9 cellular contexts compared by ENCODE assay signal in the genomic region with DNA sequence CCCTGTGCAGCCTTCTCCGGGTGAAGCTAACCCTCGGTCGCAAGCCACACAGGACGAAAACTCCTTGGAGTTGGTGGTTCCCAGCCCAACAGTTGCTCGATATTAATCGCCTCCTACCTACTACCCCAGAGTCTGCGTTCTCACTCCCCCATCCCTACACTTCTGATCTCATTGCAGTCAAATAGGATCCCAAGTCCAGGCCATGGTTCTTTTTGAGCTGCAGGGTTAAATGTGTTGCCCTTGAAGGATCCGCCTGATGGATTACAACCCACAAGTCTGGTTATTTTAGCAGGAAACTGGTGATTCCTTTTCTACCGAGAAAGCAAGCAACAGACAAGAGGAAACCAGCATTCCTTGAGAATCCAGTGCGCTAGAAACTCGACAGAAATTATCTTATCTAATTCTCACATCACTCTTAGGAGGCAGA. TPM values are rescaled to one million over a fixed set of nuclear protein-coding genes. Genes with fewer than 3 reads are reported as not detected.
DNase-seq lines count a peak whose midpoint lies in the region; ATAC-seq and TF ChIP-seq lines count a peak whose summit lies in the region.
"Had no signal": no experiment of that assay in that cellular context is flagged by ENCODE, and none has a peak within 500 bp of the region (broad histone marks: within the 10 kb centered on the region; RNA-seq: fewer than 3 reads in every experiment).

No MANE protein-coding gene starts in this region.

- no peak overlapping the region for H3K27ac ChIP-seq in ACC112 (ENCODE audit: low read depth, low read length)
- peak overlapping the region in 1 of 2 donors; percentile 74 for H3K27ac ChIP-seq in lung (ENCODE audit: low read depth in 1 of 2, low read length in 1 of 2)
- H3K27ac ChIP-seq in upper lobe of right lung = peak overlapping the region; percentile 74

- peaks cover 0 to 2% (median 0%) of the 10 kb centered on the region in 5 experiments for H3K9me3 Mint-ChIP-seq in brain

- WGBS in lung, 2 donors = 3 to 6% methylated on average over 11 of the region's 11 CpGs

- H3K36me3 Mint-ChIP-seq in brain = no peaks in the 10 kb centered on the region

- TF ChIP-seq CTCF in brain (conservative IDR thresholded peaks at IDR 0.05) = no peak
- TF ChIP-seq CTCF in lung (IDR thresholded peaks at IDR 0.05; ENCODE audit: control extremely low read depth, extremely low read depth) = no peak
- TF ChIP-seq CTCF in upper lobe of right lung (IDR thresholded peaks at IDR 0.05) = no peak

- H3K27ac Mint-ChIP-seq in brain = peak overlapping the region; percentile 93 to 97 (median 95)

- H3K79me2 ChIP-seq in ACC112 (ENCODE audit: control insufficient read depth, insufficient read depth, low read length, unreplicated experiment) = peaks cover 34% of the 10 kb centered on the region

- H2AFZ ChIP-seq in ACC112 (ENCODE audit: low read length, unreplicated experiment) = peak overlapping the region; percentile 26

- peaks cover 40% of the 10 kb centered on the region for H3K4me1 Mint-ChIP-seq in brain

- intact Hi-C loops in upper lobe of right lung (cut with DNase I) = no loop called here

- no peaks in the 10 kb centered on the region for H3K36me3 ChIP-seq in ACC112 (ENCODE audit: insufficient read depth, low read length)
- no peaks in the 10 kb centered on the region for H3K36me3 ChIP-seq in lung (ENCODE audit: control insufficient read depth in 2 of 2, insufficient read depth in 2 of 2, low read length in 2 of 2)
- H3K36me3 ChIP-seq in upper lobe of right lung = no peaks in the 10 kb centered on the region

- H3K4me3 ChIP-seq in ACC112 (ENCODE audit: low read depth, low read length) = peak overlapping the region; percentile 91
- H3K4me3 ChIP-seq in lung = peak overlapping the region; percentile 57
- H3K4me3 ChIP-seq in upper lobe of right lung = peak overlapping the region; percentile 90

- peak overlapping the region; percentile 88 to 95 (median 93) for H3K4me3 Mint-ChIP-seq in brain

- H3K9me3 ChIP-seq in lung (ENCODE audit: control insufficient read depth in 2 of 2, insufficient read depth in 1 of 2, low read length in 1 of 2) (no peaks in the 10 kb centered on the region), upper lobe of right lung (no peaks in the 10 kb centered on the region)

- peaks cover 19% of the 10 kb centered on the region for H3K4me1 ChIP-seq in ACC112 (ENCODE audit: control insufficient read depth, insufficient read depth, low read length, unreplicated experiment)
- H3K4me1 ChIP-seq in lung (ENCODE audit: control insufficient read depth in 2 of 2, insufficient read depth in 2 of 2, low read length in 2 of 2) = peaks cover 0 to 8% of the 10 kb centered on the region in 2 donors
- H3K4me1 ChIP-seq in upper lobe of right lung = peaks cover 20% of the 10 kb centered on the region

- ATAC-seq in lung (ENCODE audit: insufficient read depth, low FRiP score) (no peak), upper lobe of right lung (no peak)

- peaks cover 23% of the 10 kb centered on the region for H3K27me3 Mint-ChIP-seq in brain

- H3K27me3 ChIP-seq in ACC112 (ENCODE audit: insufficient read depth, low read length) (no peaks in the 10 kb centered on the region), lung (ENCODE audit: control insufficient read depth, insufficient read depth) (no peaks in the 10 kb centered on the region), upper lobe of right lung (no peaks in the 10 kb centered on the region)

- peak; percentile 21 for DNase-seq in HuH-7 (ENCODE audit: low spot score)
- no peak for DNase-seq in lung (ENCODE audit: low spot score)
- no peak for DNase-seq in upper lobe of right lung
- DNase-seq in NCI-H2081 (lab: John Stamatoyannopoulos, UW) = no peak
- no peak for DNase-seq in KG1 (lab: John Stamatoyannopoulos, UW)
- DNase-seq in AG08396 (ENCODE audit: low spot score) = no peak

RNA-seq across cellular contexts. Expression of gene NIN, which starts 0.8 kb away (rescaled TPM):
- polyA plus RNA-seq in brain (ENCODE audit: insufficient read depth, low read depth, low replicate concordance) (8.5 TPM), lung (10 to 100 TPM in 1 of 2 donors, 1 to 10 TPM in 1; 5.2 to 12.4 TPM)
- total RNA-seq in lung (10 to 100 TPM; 36.0 to 38.6 TPM), upper lobe of right lung (37.5 TPM)

RNA-seq across cellular contexts. Expression of gene ABHD12B, which starts 40.1 kb away (rescaled TPM):
- polyA plus RNA-seq in brain (ENCODE audit: insufficient read depth, low read depth, low replicate concordance) = 3.2 TPM
- under 1 TPM in 1 of 2 donors, not detected in 1; 0.95 TPM for total RNA-seq in lung
- polyA plus RNA-seq in lung = 1 to 10 TPM in 1 of 2 donors, under 1 TPM in 1; 0.56 to 1.0 TPM
- total RNA-seq in upper lobe of right lung = 0.43 TPM
- total RNA-seq: myocyte had no signal
